In genomic region chr21:44052071-44052829, GRCh38 we compare ENCODE assay signal across 9 cellular contexts. TPM values are rescaled to one million over a fixed set of nuclear protein-coding genes. Genes with fewer than 3 reads are reported as not detected.
DNase-seq lines count a peak whose midpoint lies in the region; ATAC-seq, FAIRE-seq and TF ChIP-seq lines count a peak whose summit lies in the region.
"Had no signal": no experiment of that assay in that cellular context is flagged by ENCODE, and none has a peak within 500 bp of the region (broad histone marks: within the 10 kb centered on the region; RNA-seq: fewer than 3 reads in every experiment).

No MANE protein-coding gene starts in this region.

- no peaks in the 10 kb centered on the region for H3K9me3 Mint-ChIP-seq in stimulated activated effector memory CD8-positive, alpha-beta T cell treated with anti-CD3 and anti-CD28 coated beads, Interleukin-12 subunit alpha, Interleukin-12 subunit beta, amount 100 ng/mL, for 72 hours
- H3K9me3 Mint-ChIP-seq in activated naive CD8-positive, alpha-beta T cell treated with anti-CD3 and anti-CD28 coated beads, Interleukin-2, amount 50 U/mL, for 24 hours: no peaks in the 10 kb centered on the region

- peak in 2 of 3 experiments; percentile 73 to 89 for DNase-seq in NCI-H1417 (lab: John Stamatoyannopoulos, UW)
- peak; percentile 9 for DNase-seq in astrocyte of the spinal cord (ENCODE audit: low read depth, low spot score)
- no peak for DNase-seq in kidney
- no peak for DNase-seq in stimulated activated effector memory CD8-positive, alpha-beta T cell treated with anti-CD3 and anti-CD28 coated beads, Interleukin-12 subunit alpha, Interleukin-12 subunit beta, amount 100 ng/mL, for 72 hours (ENCODE audit: low spot score in 2 of 2)
- DNase-seq in frontal cortex (ENCODE audit: low spot score in 2 of 2): no peak
- DNase-seq in activated naive CD8-positive, alpha-beta T cell treated with anti-CD3 and anti-CD28 coated beads, Interleukin-2, amount 50 U/mL, for 24 hours: no peak
- no peak for DNase-seq in HAP-1 (ENCODE audit: low spot score in 2 of 2)
- DNase-seq: NCI-H1048 had no signal

- FAIRE-seq in kidney (lab: Jason Lieb, UNC) (no peak), frontal cortex (lab: Jason Lieb, UNC) (no peak)

- no peaks in the 10 kb centered on the region for H3K9me3 ChIP-seq in kidney (ENCODE audit: control insufficient read depth in 1 of 2, low read length in 2 of 2)
- no peaks in the 10 kb centered on the region for H3K9me3 ChIP-seq in HAP-1

- H3K27me3 Mint-ChIP-seq in activated naive CD8-positive, alpha-beta T cell treated with anti-CD3 and anti-CD28 coated beads, Interleukin-2, amount 50 U/mL, for 24 hours: no peaks in the 10 kb centered on the region

- H3K4me1 ChIP-seq in kidney (ENCODE audit: control insufficient read depth in 1 of 2, insufficient read depth in 1 of 2, low read depth in 1 of 2, low read length in 2 of 2) (peaks cover 14 to 15% of the 10 kb centered on the region in 2 donors), HAP-1 (no peaks in the 10 kb centered on the region)

- H3K27me3 ChIP-seq in HAP-1 (ENCODE audit: low read depth): no peaks in the 10 kb centered on the region

- no peak overlapping the region for H3K4me3 Mint-ChIP-seq in stimulated activated effector memory CD8-positive, alpha-beta T cell treated with anti-CD3 and anti-CD28 coated beads, Interleukin-12 subunit alpha, Interleukin-12 subunit beta, amount 100 ng/mL, for 72 hours
- H3K4me3 Mint-ChIP-seq in activated naive CD8-positive, alpha-beta T cell treated with anti-CD3 and anti-CD28 coated beads, Interleukin-2, amount 50 U/mL, for 24 hours: no peak overlapping the region

- ATAC-seq in stimulated activated effector memory CD8-positive, alpha-beta T cell treated with anti-CD3 and anti-CD28 coated beads, Interleukin-12 subunit alpha, Interleukin-12 subunit beta, amount 100 ng/mL, for 72 hours: no peak
- ATAC-seq in GM21723 (IDR thresholded peaks at IDR 0.05; ENCODE audit: unreplicated experiment): no peak
- ATAC-seq in activated naive CD8-positive, alpha-beta T cell treated with anti-CD3 and anti-CD28 coated beads, Interleukin-2, amount 50 U/mL, for 24 hours: no peak

- in situ Hi-C loops in astrocyte of the spinal cord (cut with HindIII; ENCODE audit: low sequenced_read_pairs): no loop called here
- in situ Hi-C loops in HAP-1 (cut with MboI; ENCODE audit: low sequenced_read_pairs): no loop called here

- TF ChIP-seq CTCF in astrocyte of the spinal cord (IDR thresholded peaks at IDR 0.05; ENCODE audit: low read depth, low read length): no peak
- TF ChIP-seq CTCF in kidney (IDR thresholded peaks at IDR 0.05; ENCODE audit: borderline replicate concordance, extremely low read depth, insufficient read depth): no peak

- H3K27ac Mint-ChIP-seq in stimulated activated effector memory CD8-positive, alpha-beta T cell treated with anti-CD3 and anti-CD28 coated beads, Interleukin-12 subunit alpha, Interleukin-12 subunit beta, amount 100 ng/mL, for 72 hours: peak overlapping the region; percentile 50
- H3K27ac Mint-ChIP-seq in activated naive CD8-positive, alpha-beta T cell treated with anti-CD3 and anti-CD28 coated beads, Interleukin-2, amount 50 U/mL, for 24 hours: no peak overlapping the region

- H3K27ac ChIP-seq in kidney (ENCODE audit: low read depth in 2 of 2, low read length in 2 of 2): peak overlapping the region; percentile 20 to 66

- peaks cover 6 to 9% of the 10 kb centered on the region in 2 donors for H3K36me3 ChIP-seq in kidney (ENCODE audit: control insufficient read depth in 1 of 2, insufficient read depth in 2 of 2, low read length in 2 of 2)
- peaks cover 13% of the 10 kb centered on the region for H3K36me3 ChIP-seq in HAP-1 (replicated peaks)

- peaks cover 77% of the 10 kb centered on the region for H3K36me3 Mint-ChIP-seq in stimulated activated effector memory CD8-positive, alpha-beta T cell treated with anti-CD3 and anti-CD28 coated beads, Interleukin-12 subunit alpha, Interleukin-12 subunit beta, amount 100 ng/mL, for 72 hours
- H3K36me3 Mint-ChIP-seq in activated naive CD8-positive, alpha-beta T cell treated with anti-CD3 and anti-CD28 coated beads, Interleukin-2, amount 50 U/mL, for 24 hours (ENCODE audit: low read depth): peaks cover 32% of the 10 kb centered on the region

- H3K4me1 Mint-ChIP-seq in stimulated activated effector memory CD8-positive, alpha-beta T cell treated with anti-CD3 and anti-CD28 coated beads, Interleukin-12 subunit alpha, Interleukin-12 subunit beta, amount 100 ng/mL, for 72 hours: peaks cover 49% of the 10 kb centered on the region
- peaks cover 19% of the 10 kb centered on the region for H3K4me1 Mint-ChIP-seq in activated naive CD8-positive, alpha-beta T cell treated with anti-CD3 and anti-CD28 coated beads, Interleukin-2, amount 50 U/mL, for 24 hours

- H3K9ac ChIP-seq in kidney (ENCODE audit: low read length in 2 of 2): no peak overlapping the region

- H3K4me3 ChIP-seq in astrocyte of the spinal cord (ENCODE audit: low read depth, low read length) (no peak overlapping the region), kidney (ENCODE audit: low read length in 2 of 2) (no peak overlapping the region), HAP-1 (no peak overlapping the region)

- intact Hi-C loops in kidney (cut with DNase I): no loop called here

RNA-seq across cellular contexts. Expression of gene TRAPPC10, which starts 40.1 kb away (rescaled TPM):
- total RNA-seq in kidney: 48.5 TPM
- 8.8 TPM for polyA plus RNA-seq in kidney (ENCODE audit: insufficient read depth, low read depth, low replicate concordance)
- total RNA-seq in frontal cortex: 15.1 TPM

RNA-seq across cellular contexts. Expression of gene PWP2, which starts 54.9 kb away (rescaled TPM):
- total RNA-seq in kidney (8.1 TPM), frontal cortex (7.3 TPM)
- 0.84 TPM for polyA plus RNA-seq in kidney (ENCODE audit: insufficient read depth, low read depth, low replicate concordance)

Comparison
In these comparisons a context has a peak if more than half of its experiments do, and no peak if none do; other contexts are left out.
1. DNase-seq: peak in NCI-H1417 (2 of 3) and astrocyte of the spinal cord (single experiment); none in kidney (single experiment), stimulated activated effector memory CD8-positive, alpha-beta T cell treated with anti-CD3 and anti-CD28 coated beads, Interleukin-12 subunit alpha, Interleukin-12 subunit beta, amount 100 ng/mL, for 72 hours (0 of 2), frontal cortex (0 of 2), activated naive CD8-positive, alpha-beta T cell treated with anti-CD3 and anti-CD28 coated beads, Interleukin-2, amount 50 U/mL, for 24 hours (single experiment) and HAP-1 (0 of 2).